Comparison of ENCODE assay signal across 29 cellular contexts in the genomic region with DNA sequence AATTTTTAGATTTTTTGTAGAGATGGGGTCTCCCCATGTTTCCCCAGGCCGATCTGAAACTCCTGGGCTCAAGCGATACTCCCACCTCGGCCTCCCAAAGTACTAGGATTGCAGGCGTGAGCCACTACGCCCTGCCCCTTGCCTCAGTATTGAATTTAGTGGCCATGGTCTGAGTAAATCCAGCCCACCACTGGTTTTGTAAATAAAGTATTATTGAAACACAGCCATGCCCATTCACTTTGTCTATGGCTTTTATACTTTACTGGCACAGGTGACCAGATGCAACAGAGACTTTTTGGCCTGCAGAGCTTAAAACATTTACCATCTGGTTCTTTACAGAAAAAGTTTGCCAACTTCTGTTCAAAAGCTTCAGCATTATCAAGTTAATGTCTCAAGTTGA.
"Had no signal": no experiment of that assay in that cellular context is flagged by ENCODE, and none has a peak within 500 bp of the region (broad histone marks: within the 10 kb centered on the region; RNA-seq: fewer than 3 reads in every experiment).

No MANE protein-coding gene starts in this region.

- FAIRE-seq: bronchial epithelial cell, TTC549 had no signal

- ATAC-seq: activated CD8-positive, alpha-beta T cell treated with anti-CD3 and anti-CD28 coated beads for 36 hours; activated naive CD8-positive, alpha-beta T cell treated with anti-CD3 and anti-CD28 coated beads, Interleukin-2, amount 50 U/mL, for 24 hours had no signal

- H3K27ac ChIP-seq: ascending aorta, cardiac muscle cell, VCaP had no signal

- H3K4me3 ChIP-seq: ascending aorta, cardiac muscle cell had no signal

- H3K4me1 ChIP-seq: ascending aorta had no signal

- H3K36me3 ChIP-seq: ascending aorta, cardiac muscle cell had no signal

- H3K27me3 ChIP-seq: ascending aorta, cardiac muscle cell had no signal

- DNase-seq: activated B cell treated with CpG ODN at 0.5 μM for 24 hours; activated CD4-positive, alpha-beta memory T cell treated with anti-CD3 and anti-CD28 coated beads for 36 hours; activated CD4-positive, alpha-beta T cell treated with anti-CD3 and anti-CD28 coated beads for 4 hours; activated CD4-positive, alpha-beta T cell treated with anti-CD3 and anti-CD28 coated beads, Interleukin-2, amount 10 ng/mL, durations not matched to agents 24 days and 14 days; activated CD4-positive, alpha-beta T cell treated with anti-CD3 and anti-CD28 coated beads, Interleukin-2, amount 50 U/mL, for 1 hour; activated CD4-positive, alpha-beta T cell treated with anti-CD3 and anti-CD28 coated beads, Interleukin-2, amount 50 U/mL, for 4 hours; activated CD4-positive, CD25-positive, alpha-beta regulatory T cell treated with anti-CD3 and anti-CD28 coated beads, Interleukin-2, amount 50 U/mL, for 72 hours; activated CD8-positive, alpha-beta memory T cell treated with anti-CD3 and anti-CD28 coated beads, Interleukin-2, amount 50 U/mL, for 4 hours; activated CD8-positive, alpha-beta T cell treated with anti-CD3 and anti-CD28 coated beads for 36 hours; activated effector memory CD4-positive, alpha-beta T cell treated with Interleukin-2 at 50 U/mL for 16 hours; activated gamma-delta T cell; activated naive CD4-positive, alpha-beta T cell treated with anti-CD3 and anti-CD28 coated beads, Interleukin-2, amount 10 ng/mL, durations not matched to agents 7 days and 5 days; activated naive CD4-positive, alpha-beta T cell treated with Interleukin-2 at 50 U/mL for 16 hours; activated naive CD8-positive, alpha-beta T cell treated with anti-CD3 and anti-CD28 coated beads, Interleukin-2, amount 10 ng/mL, durations not matched to agents 7 days and 5 days; activated naive CD8-positive, alpha-beta T cell treated with anti-CD3 and anti-CD28 coated beads, Interleukin-2, amount 50 U/mL, for 24 hours; activated T-cell treated with anti-CD3 and anti-CD28 coated beads, Interleukin-2, amount 50 U/mL, for 24 hours; activated T-cell treated with anti-CD3 and anti-CD28 coated beads, Interleukin-2, amount 50 U/mL, for 48 hours; amygdala; anterior cingulate cortex; caudate nucleus; cerebellar nuclear complex; T-helper 1 cell; T-helper 2 cell; T-helper 9 cell had no signal
